10 cellular contexts compared by ENCODE assay signal in the genomic region with DNA sequence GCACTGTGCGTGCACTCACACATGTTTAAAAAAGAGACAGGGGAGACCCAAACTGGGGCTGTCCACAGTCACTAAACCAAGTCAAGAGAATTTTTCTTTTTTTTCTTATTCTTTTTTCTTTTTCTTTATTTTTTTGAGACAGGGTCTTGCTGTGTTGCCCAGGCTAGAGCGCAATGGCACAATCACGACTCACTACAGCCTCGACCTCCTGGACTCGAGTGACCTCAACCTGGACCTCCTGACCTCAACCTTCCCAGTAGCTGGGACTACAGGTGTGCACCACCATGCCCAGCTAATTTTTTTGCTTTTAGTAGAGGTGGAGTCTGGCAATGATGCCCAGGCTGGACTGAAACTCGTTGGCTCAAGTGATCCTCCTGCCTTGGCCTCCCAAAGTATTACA.
A peak's percentile ranks its signal among the peaks of the same experiment; 100 is the strongest.
DNase-seq lines count a peak whose midpoint lies in the region; ATAC-seq and TF ChIP-seq lines count a peak whose summit lies in the region.
"Had no signal": no experiment of that assay in that cellular context is flagged by ENCODE, and none has a peak within 500 bp of the region (broad histone marks: within the 10 kb centered on the region; RNA-seq: fewer than 3 reads in every experiment).

No MANE protein-coding gene starts in this region.

- no peak for ATAC-seq in left lung
- no peak for ATAC-seq in mucosa of descending colon

- no peak overlapping the region for H3K4me3 ChIP-seq in left lung
- no peak overlapping the region for H3K4me3 ChIP-seq in spleen
- no peak overlapping the region for H3K4me3 ChIP-seq in mucosa of descending colon

- peaks cover 9 to 25% of the 10 kb centered on the region in 2 donors for H3K4me1 ChIP-seq in left lung
- peaks cover 0 to 38% (median 13%) of the 10 kb centered on the region in 6 donors for H3K4me1 ChIP-seq in spleen
- H3K4me1 ChIP-seq in mucosa of descending colon (ENCODE audit: low read depth): no peaks in the 10 kb centered on the region

- WGBS in adipose tissue, 3 donors: 92 to 96% (median 92%) methylated on average over 6 of the region's 6 CpGs
- WGBS in spleen, 5 donors: 92 to 95% (median 95%) methylated on average over 6 of the region's 6 CpGs

- H3K27ac ChIP-seq in adipose tissue (ENCODE audit: low read depth, low read length) (peak overlapping the region; percentile 45), left lung (peak overlapping the region; percentile 28 to 71), spleen (peak overlapping the region in 7 of 8 donors; percentile 11 to 72 (median 66))

- no peaks in the 10 kb centered on the region for H3K36me3 ChIP-seq in left lung
- H3K36me3 ChIP-seq in spleen: no peaks in the 10 kb centered on the region
- H3K36me3 ChIP-seq in mucosa of descending colon (ENCODE audit: low read depth): no peaks in the 10 kb centered on the region

- H3K27me3 ChIP-seq in left lung: no peaks in the 10 kb centered on the region
- peaks cover 0 to 29% (median 0%) of the 10 kb centered on the region in 7 donors for H3K27me3 ChIP-seq in spleen (replicated peaks in 1 of 7)

- H3K9me3 ChIP-seq in left lung (no peaks in the 10 kb centered on the region), spleen (no peaks in the 10 kb centered on the region), mucosa of descending colon (no peaks in the 10 kb centered on the region)

- no peak for TF ChIP-seq POLR2A in spleen (IDR thresholded peaks at IDR 0.05)

- no peak for TF ChIP-seq CTCF in HFFc6 (IDR thresholded peaks at IDR 0.05)
- no peak for TF ChIP-seq CTCF in left lung (IDR thresholded peaks at IDR 0.05)
- TF ChIP-seq CTCF in spleen (IDR thresholded peaks at IDR 0.05 in 8 of 11, conservative IDR thresholded peaks at IDR 0.05 in 3 of 11): no peak
- no peak for TF ChIP-seq CTCF in mucosa of descending colon (IDR thresholded peaks at IDR 0.05)

- H3K27me3 Mint-ChIP-seq in HFFc6 (ENCODE audit: insufficient read depth): peaks cover 1% of the 10 kb centered on the region; the same call in 1 of the 2 replicates

- DNase-seq in HFFc6 (no peak), left lung (no peak), spleen (no peak), RKO (ENCODE audit: low spot score) (no peak), mucosa of descending colon (no peak)
- no peak for DNase-seq in stimulated activated CD4-positive, alpha-beta T cell treated with anti-CD3 and anti-CD28 coated beads, Interleukin-1b, Interleukin-23, amount 100 ng/mL, for 48 hours
- DNase-seq: cortex of kidney, NCI-H1694 treated with DMSO at 0.1 percent for 48 hours had no signal

- peaks cover 53% of the 10 kb centered on the region for H3K4me1 Mint-ChIP-seq in HFFc6 (ENCODE audit: low read depth)

- H3K9me3 Mint-ChIP-seq in HFFc6: no peaks in the 10 kb centered on the region

- intact Hi-C loops in left lung (cut with DNase I) (loop anchor here in 1 of 2 donors (10.0 kb wide), 1 partner anchor 453 kb away; no protein-coding TSS in a partner anchor), spleen (cut with DNase I; ENCODE audit: low total_unique reads) (loop anchor here (10.0 kb wide), 3 partner anchors 333 to 523 kb away; no protein-coding TSS in a partner anchor), mucosa of descending colon (cut with DNase I, micrococcal nuclease) (no loop called here)

- H3K27ac Mint-ChIP-seq in HFFc6: peak overlapping the region; percentile 98

- peaks cover 12% of the 10 kb centered on the region for H3K36me3 Mint-ChIP-seq in HFFc6 (ENCODE audit: low read depth)

- peak overlapping the region; percentile 81 for H3K4me3 Mint-ChIP-seq in HFFc6
- H3K4me3 Mint-ChIP-seq: activated CD4-positive, alpha-beta T cell treated with anti-CD3 and anti-CD28 coated beads for 36 hours had no signal
